Comparison of ENCODE assay signal across 8 cellular contexts in the genomic region with DNA sequence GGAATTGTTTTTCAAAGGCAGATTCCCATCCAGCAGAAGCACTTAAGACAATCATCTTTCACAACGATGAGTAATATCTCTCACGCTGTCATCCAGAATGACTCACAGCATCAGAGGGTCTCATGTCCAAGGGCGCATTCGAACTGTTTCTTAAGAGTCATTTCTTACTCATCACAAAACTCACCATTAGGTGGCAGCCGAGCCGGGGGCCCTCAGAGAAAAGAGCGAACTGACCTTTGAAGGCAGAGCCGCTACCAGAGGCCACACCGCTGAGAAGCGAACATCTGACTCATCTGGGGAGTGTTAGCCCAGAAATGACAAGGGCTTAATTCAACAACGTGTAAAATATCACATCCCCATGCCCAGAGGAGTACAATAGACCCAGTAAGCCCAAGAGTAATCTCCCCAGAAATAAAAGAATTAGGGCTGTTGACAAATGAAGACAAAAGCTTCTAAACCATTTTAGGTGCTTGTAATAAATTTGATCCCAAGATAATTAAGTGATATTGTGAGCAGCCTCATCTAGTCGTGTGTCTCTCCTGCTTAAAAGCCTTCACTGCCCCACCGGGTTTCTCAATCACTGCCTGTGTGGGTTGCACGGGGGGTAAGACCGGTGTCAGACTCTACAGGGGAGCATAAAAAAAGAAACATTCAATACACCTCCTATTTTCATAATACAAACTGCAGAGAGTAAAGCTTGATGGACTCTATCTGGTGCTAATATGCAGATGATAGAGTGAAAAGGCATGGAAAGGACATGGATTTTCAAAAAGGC.
DNase-seq lines count a peak whose midpoint lies in the region; ATAC-seq, FAIRE-seq and TF ChIP-seq lines count a peak whose summit lies in the region.

No MANE protein-coding gene starts in this region.

- peak; percentile 94 for ATAC-seq in GM21390 (IDR thresholded peaks at IDR 0.05; ENCODE audit: unreplicated experiment)

- DNase-seq in COLO829 (ENCODE audit: low spot score), result peak; percentile 79
- DNase-seq in HPDE6-E6E7 (ENCODE audit: extremely low spot score), result peak; percentile 46
- peak; percentile 100 for DNase-seq in bronchial epithelial cell (ENCODE audit: low read depth)
- peak; percentile 98 for DNase-seq in kidney glomerular epithelial cell (lab: John Stamatoyannopoulos, UW)
- DNase-seq in stimulated activated CD4-positive, alpha-beta T cell treated with anti-CD3 and anti-CD28 coated beads, Interleukin-2, amount 100 ng/mL, for 48 hours, result peak; percentile 60 to 70
- DNase-seq in GDM1 (lab: John Stamatoyannopoulos, UW), result no peak

- FAIRE-seq in bronchial epithelial cell (lab: Jason Lieb, UNC), result peak; percentile 52

- no peaks in the 10 kb centered on the region for H3K27me3 ChIP-seq in bronchial epithelial cell (ENCODE audit: control insufficient read depth, insufficient read depth, low read length)

- no peak overlapping the region for H3K4me3 ChIP-seq in bronchial epithelial cell (ENCODE audit: low read depth, low read length)

- TF ChIP-seq CTCF in VCaP (conservative IDR thresholded peaks at IDR 0.05), result 0 out of 2 replicates have a peak, but pooled peaks have one; percentile 11
- peak; percentile 62 for TF ChIP-seq CTCF in bronchial epithelial cell (IDR thresholded peaks at IDR 0.05; ENCODE audit: insufficient read depth, low read length, severe bottlenecking)

- no peaks in the 10 kb centered on the region for H3K36me3 ChIP-seq in bronchial epithelial cell (ENCODE audit: control insufficient read depth, insufficient read depth, low read length)

- H3K27ac ChIP-seq in VCaP, result no peak overlapping the region
